In the genomic region with DNA sequence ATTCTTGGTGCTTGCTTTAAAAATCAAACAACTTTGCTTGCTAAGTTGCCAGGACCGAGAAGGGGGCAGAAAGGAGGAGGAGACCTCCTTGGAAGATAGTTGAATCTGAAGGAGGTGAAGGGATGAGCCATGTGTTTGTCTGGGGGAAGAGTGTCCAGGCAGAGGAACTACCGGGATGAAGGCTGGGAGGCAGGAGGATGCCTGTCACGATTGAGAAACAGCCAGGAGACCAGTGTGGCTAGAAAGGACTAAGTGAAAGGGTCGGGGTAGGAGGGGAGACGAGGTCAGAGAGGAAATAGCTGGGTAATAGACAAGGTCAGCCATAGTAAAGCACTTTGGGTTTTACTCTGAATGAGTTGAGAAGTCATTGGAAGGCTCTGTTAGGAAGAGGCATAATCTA, we compare ENCODE assay signal across 11 cellular contexts. TPM values are rescaled to one million over a fixed set of nuclear protein-coding genes. Genes with fewer than 3 reads are reported as not detected.
DNase-seq lines count a peak whose midpoint lies in the region; TF ChIP-seq lines count a peak whose summit lies in the region.
"Had no signal": no experiment of that assay in that cellular context is flagged by ENCODE, and none has a peak within 500 bp of the region (broad histone marks: within the 10 kb centered on the region; RNA-seq: fewer than 3 reads in every experiment).

No MANE protein-coding gene starts in this region.

- H3K9me3 ChIP-seq in HUES6 (ENCODE audit: control insufficient read depth, insufficient read depth, low read depth, low read length): no peaks in the 10 kb centered on the region
- H3K9me3 ChIP-seq in thyroid gland: no peaks in the 10 kb centered on the region
- no peaks in the 10 kb centered on the region; the same call in 1 of the 2 replicates for H3K9me3 ChIP-seq in BE2C

- H3K27ac Mint-ChIP-seq in chondrocyte (ENCODE audit: unreplicated experiment) (no peak overlapping the region), nephron progenitor cell (no peak overlapping the region)

- no peaks in the 10 kb centered on the region for H3K9me3 Mint-ChIP-seq in chondrocyte (ENCODE audit: low read depth)
- H3K9me3 Mint-ChIP-seq in nephron progenitor cell: peaks cover 4% of the 10 kb centered on the region

- H3K27me3 Mint-ChIP-seq in chondrocyte (ENCODE audit: low read depth) (peaks cover 48% of the 10 kb centered on the region), nephron progenitor cell (ENCODE audit: low read depth, poor library complexity) (peaks cover 45% of the 10 kb centered on the region)

- H3K4me1 Mint-ChIP-seq in chondrocyte (ENCODE audit: low read depth) (peaks cover 8% of the 10 kb centered on the region), nephron progenitor cell (peaks cover 14% of the 10 kb centered on the region)

- TF ChIP-seq CTCF in chondrocyte (IDR thresholded peaks at IDR 0.05) (no peak), nephron progenitor cell (IDR thresholded peaks at IDR 0.05) (no peak), thyroid gland (IDR thresholded peaks at IDR 0.05) (no peak), BE2C (IDR thresholded peaks at IDR 0.05; ENCODE audit: low read depth, low read length) (no peak)

- H3K36me3 ChIP-seq in HUES6 (ENCODE audit: control insufficient read depth, insufficient read depth, low read length) (no peaks in the 10 kb centered on the region), thyroid gland (no peaks in the 10 kb centered on the region), BE2C (no peaks in the 10 kb centered on the region)

- peak in 2 of 3 experiments; percentile 36 to 62 for DNase-seq in NCI-H1417 (lab: John Stamatoyannopoulos, UW)
- no peak for DNase-seq in NCI-H1417 treated with DMSO at 0.1 percent for 48 hours (lab: John Stamatoyannopoulos, UW)
- no peak for DNase-seq in chondrocyte (ENCODE audit: low spot score)
- no peak for DNase-seq in nephron progenitor cell
- no peak for DNase-seq in NCI-H82 (lab: John Stamatoyannopoulos, UW)
- no peak for DNase-seq in thyroid gland
- DNase-seq in BE2C: no peak

- H3K36me3 Mint-ChIP-seq in chondrocyte (ENCODE audit: low read depth) (no peaks in the 10 kb centered on the region), nephron progenitor cell (ENCODE audit: low read depth) (no peaks in the 10 kb centered on the region)

- H3K4me3 Mint-ChIP-seq in chondrocyte (ENCODE audit: unreplicated experiment) (peak overlapping the region; percentile 77), nephron progenitor cell (peak overlapping the region; percentile 90)

- H3K4me3 ChIP-seq in HUES6 (ENCODE audit: low read depth, low read length): peak overlapping the region; percentile 83
- peak overlapping the region in 1 of 3 donors; percentile 21 for H3K4me3 ChIP-seq in thyroid gland (replicated peaks in 1 of 3)
- no peak overlapping the region for H3K4me3 ChIP-seq in BE2C (ENCODE audit: low read depth, low read length)

- intact Hi-C loops in thyroid gland (cut with DNase I): no loop called here

- WGBS in thyroid gland, 2 donors: 11 to 16% methylated on average over 5 of the region's 5 CpGs

- H3K9ac ChIP-seq in HUES6 (ENCODE audit: low read length): peak overlapping the region; percentile 33

- no peak for TF ChIP-seq POLR2A in thyroid gland (IDR thresholded peaks at IDR 0.05)

- H3K27me3 ChIP-seq in HUES6 (ENCODE audit: control insufficient read depth, insufficient read depth, low read length): no peaks in the 10 kb centered on the region
- no peaks in the 10 kb centered on the region for H3K27me3 ChIP-seq in thyroid gland
- peaks cover 47% of the 10 kb centered on the region for H3K27me3 ChIP-seq in BE2C

- H3K27ac ChIP-seq in HUES6 (ENCODE audit: low read depth, low read length) (no peak overlapping the region), thyroid gland (no peak overlapping the region)
- H3K27ac ChIP-seq: 22Rv1 had no signal

- peaks cover 23% of the 10 kb centered on the region for H3K4me1 ChIP-seq in HUES6 (ENCODE audit: control insufficient read depth, insufficient read depth, low read length)
- peaks cover 0 to 8% of the 10 kb centered on the region in 2 donors for H3K4me1 ChIP-seq in thyroid gland
- no peaks in the 10 kb centered on the region for H3K4me1 ChIP-seq in BE2C

RNA-seq across cellular contexts. Expression of a gene that starts 38.9 kb away (rescaled TPM):
- total RNA-seq in chondrocyte (55.2 to 70.8 TPM (median 69.6 TPM) in 3 replicates), thyroid gland (10 to 100 TPM; 26.0 to 41.0 (median 33.9) TPM)
- 30.2 TPM for polyA plus RNA-seq in BE2C (2012; ENCODE audit: insufficient read depth, insufficient read length, low read depth)

RNA-seq across cellular contexts. Expression of a gene that starts 58.0 kb away (rescaled TPM):
- total RNA-seq in chondrocyte (not detected in 3 replicates), thyroid gland (not detected)
- polyA plus RNA-seq in BE2C (2012; ENCODE audit: insufficient read depth, insufficient read length, low read depth): not detected
- total RNA-seq: epithelial cell of proximal tubule, left colon had no signal

Comparison
In these comparisons a context has a peak if more than half of its experiments do, and no peak if none do; other contexts are left out.
1. DNase-seq: peak in NCI-H1417 (2 of 3); none in NCI-H1417 treated with DMSO at 0.1 percent for 48 hours (single experiment), chondrocyte (single experiment), nephron progenitor cell (single experiment), NCI-H82 (single experiment), thyroid gland (0 of 2) and BE2C (single experiment).